ENCODE assay signal across 25 cellular contexts in genomic region chr5:88545348-88545747, GRCh38.
"Had no signal": no experiment of that assay in that cellular context is flagged by ENCODE, and none has a peak within 500 bp of the region (broad histone marks: within the 10 kb centered on the region; RNA-seq: fewer than 3 reads in every experiment).

No MANE protein-coding gene starts in this region.

- H3K27me3 ChIP-seq: left lung, neural progenitor cell, ovary, right atrium auricular region, right lobe of liver, stomach, testis, thyroid gland, transverse colon, upper lobe of left lung, vagina had no signal

- H3K36me3 ChIP-seq: left lung, lower lobe of right lung, neural progenitor cell, ovary, right atrium auricular region, right lobe of liver, stomach, thyroid gland, transverse colon, upper lobe of left lung, vagina had no signal

- H3K4me3 ChIP-seq: left lung, lower lobe of right lung, neural progenitor cell, ovary, right atrium auricular region, right lobe of liver, skin epidermis, stomach, testis, thyroid gland, transverse colon, upper lobe of left lung, vagina had no signal

- DNase-seq: immature natural killer cell; kidney; left colon; left lung; lower lobe of right lung; mammary epithelial cell; mesenchymal stem cell; naive thymus-derived CD8-positive, alpha-beta T cell; ovary; right lobe of liver; stimulated activated CD4-positive, alpha-beta T cell treated with anti-CD3 and anti-CD28 coated beads, Interleukin-12 subunit alpha, Interleukin-12 subunit beta, amount 100 ng/mL, for 4 hours; stimulated activated CD4-positive, alpha-beta T cell treated with anti-CD3 and anti-CD28 coated beads, Interleukin-15, amount 100 ng/mL, for 24 hours; stimulated activated CD4-positive, alpha-beta T cell treated with anti-CD3 and anti-CD28 coated beads, Interleukin-2, amount 100 ng/mL, for 24 hours; stimulated activated CD4-positive, alpha-beta T cell treated with anti-CD3 and anti-CD28 coated beads, Interleukin-4, amount 100 ng/mL, for 1 hour; stimulated activated naive B cell treated with anti-CD40 and anti-IgM and Interleukin-4, amounts not matched to agents 10 μg/mL and 1 μg/mL and 100 μg/mL, for 72 hours; stimulated activated naive CD8-positive, alpha-beta T cell treated with anti-CD3 and anti-CD28 coated beads, Interleukin-15, Interleukin-2, amounts not matched to agents 100 U/mL and 50 U/mL, for 24 hours; stomach; testis; thyroid gland; transverse colon; upper lobe of left lung had no signal

- H2AFZ ChIP-seq: neural progenitor cell had no signal

- ATAC-seq: left colon; left lung; lower lobe of right lung; naive thymus-derived CD8-positive, alpha-beta T cell; right lobe of liver; stimulated activated naive B cell treated with anti-CD40 and anti-IgM and Interleukin-4, amounts not matched to agents 10 μg/mL and 1 μg/mL and 100 μg/mL, for 72 hours; stimulated activated naive CD8-positive, alpha-beta T cell treated with anti-CD3 and anti-CD28 coated beads, Interleukin-15, Interleukin-2, amounts not matched to agents 100 U/mL and 50 U/mL, for 24 hours had no signal

- H3K4me1 ChIP-seq: left lung, lower lobe of right lung, right atrium auricular region, right lobe of liver, stomach, testis, thyroid gland, transverse colon, upper lobe of left lung, vagina had no signal

- H3K9me3 ChIP-seq: left lung, lower lobe of right lung, ovary, right atrium auricular region, right lobe of liver, stomach, testis, thyroid gland, transverse colon, upper lobe of left lung, vagina had no signal
